Comparison of ENCODE assay signal across 9 cellular contexts in genomic region chr5:43315262-43315661, GRCh38. TPM values are rescaled to one million over a fixed set of nuclear protein-coding genes. Genes with fewer than 3 reads are reported as not detected.
DNase-seq lines count a peak whose midpoint lies in the region; ATAC-seq and TF ChIP-seq lines count a peak whose summit lies in the region.
"Had no signal": no experiment of that assay in that cellular context is flagged by ENCODE, and none has a peak within 500 bp of the region (broad histone marks: within the 10 kb centered on the region; RNA-seq: fewer than 3 reads in every experiment).

No MANE protein-coding gene starts in this region.

- peak; percentile 7 for ATAC-seq in PC-3
- ATAC-seq in GM19351 (IDR thresholded peaks at IDR 0.05; ENCODE audit: unreplicated experiment): no peak
- ATAC-seq in HG02973 (IDR thresholded peaks at IDR 0.05; ENCODE audit: unreplicated experiment): no peak

- H2BK5ac ChIP-seq in neuronal stem cell (ENCODE audit: low read length): no peak overlapping the region

- H2BK120ac ChIP-seq in neuronal stem cell (ENCODE audit: low read depth, low read length): no peak overlapping the region

- H2AFZ ChIP-seq in PC-3 (ENCODE audit: low read length) (peak overlapping the region; percentile 38), neuronal stem cell (ENCODE audit: low read length) (no peak overlapping the region)

- H2BK15ac ChIP-seq in neuronal stem cell (ENCODE audit: low read length): no peak overlapping the region

- peaks cover 19% of the 10 kb centered on the region for H4K20me1 ChIP-seq in PC-3 (ENCODE audit: low read length)

- no peaks in the 10 kb centered on the region for H3K9me2 ChIP-seq in PC-3 (replicated peaks; ENCODE audit: low read length)

- H3K23ac ChIP-seq in neuronal stem cell (ENCODE audit: low read depth, low read length, poor library complexity): no peak overlapping the region

- no CpG with 5 or more reads among the region's 8 CpGs for WGBS in neuronal stem cell (ENCODE audit: extremely low coverage in 2 of 2, insufficient read length in 2 of 2, insufficient replicate concordance in 1 of 2), 2 donors

- POLR2A ChIA-PET in PC-3 (lab: Charles Lee; ENCODE audit: unreplicated experiment): no interaction called here

- H3K4me1 ChIP-seq in PC-3 (ENCODE audit: insufficient read depth, low read length) (peaks cover 52% of the 10 kb centered on the region), neuronal stem cell (ENCODE audit: control insufficient read depth in 2 of 2, insufficient read depth in 1 of 2, low read depth in 1 of 2, low read length in 2 of 2) (peaks cover 4 to 12% of the 10 kb centered on the region in 2 donors)

- no peak overlapping the region for H4K8ac ChIP-seq in neuronal stem cell (ENCODE audit: low read depth, low read length)

- peak overlapping the region; percentile 54 for H3K4me2 ChIP-seq in PC-3 (ENCODE audit: low read length)
- H3K4me2 ChIP-seq in neuronal stem cell (ENCODE audit: insufficient read depth, low read length, poor library complexity, severe bottlenecking): no peak overlapping the region

- peaks cover 30% of the 10 kb centered on the region for H3K79me2 ChIP-seq in PC-3 (ENCODE audit: low read length)

- H3K4me3 ChIP-seq in GM12865 (ENCODE audit: low read depth, low read length) (no peak overlapping the region), PC-3 (ENCODE audit: low read length) (peak overlapping the region; percentile 31), neuronal stem cell (ENCODE audit: low read length in 2 of 2) (no peak overlapping the region)

- H3K9me3 ChIP-seq in PC-3 (ENCODE audit: low read length): no peaks in the 10 kb centered on the region
- H3K9me3 ChIP-seq in neuronal stem cell (replicated peaks in 1 of 2; ENCODE audit: control insufficient read depth in 2 of 2, insufficient read depth in 1 of 2, low read depth in 1 of 2, low read length in 2 of 2): no peaks in the 10 kb centered on the region

- no peak overlapping the region for H2AK5ac ChIP-seq in neuronal stem cell (ENCODE audit: low read depth, low read length)

- H3K4ac ChIP-seq in neuronal stem cell (ENCODE audit: low read length): no peak overlapping the region

- no peak overlapping the region for H2BK12ac ChIP-seq in neuronal stem cell (ENCODE audit: low read length)

- H3K79me1 ChIP-seq in neuronal stem cell (ENCODE audit: low read depth, low read length): no peaks in the 10 kb centered on the region

- no TSS peak for BruUV-seq in PC-3 (replicated peaks; lab: Mats Ljungman, UMichigan)

- H3K27me3 ChIP-seq in PC-3 (ENCODE audit: low read length) (no peaks in the 10 kb centered on the region), neuronal stem cell (ENCODE audit: control insufficient read depth in 3 of 3, insufficient read depth in 3 of 3, low read depth in 1 of 3, low read length in 3 of 3) (no peaks in the 10 kb centered on the region)

- H3F3A ChIP-seq in PC-3 (ENCODE audit: low read length, unreplicated experiment): peaks cover 17% of the 10 kb centered on the region

- intact Hi-C loops in PC-3 (cut with micrococcal nuclease): no loop called here

- H4K91ac ChIP-seq in neuronal stem cell (ENCODE audit: low read depth, low read length, poor library complexity): no peak overlapping the region

- no peak overlapping the region for H3K14ac ChIP-seq in neuronal stem cell (ENCODE audit: low read length)

- DNase-seq in GM12865 (ENCODE audit: low read depth): peak; percentile 18
- peak; percentile 98 for DNase-seq in PC-3
- DNase-seq in astrocyte of the hippocampus (ENCODE audit: low read depth, low spot score): peak; percentile 35
- no peak for DNase-seq in neuronal stem cell (ENCODE audit: low spot score)
- no peak for DNase-seq in NAMALWA (ENCODE audit: low spot score)
- DNase-seq in GF-D8 (lab: John Stamatoyannopoulos, UW): no peak
- DNase-seq: Right ventricle myocardium superior had no signal

- CTCF ChIA-PET in PC-3 (lab: Charles Lee): interaction anchor here (1.0 kb wide), 1 partner anchor 75 kb away, joined by 4 read pairs; no protein-coding TSS in a partner anchor

- H3K27ac ChIP-seq in PC-3 (ENCODE audit: low read length) (peak overlapping the region; percentile 89), neuronal stem cell (replicated peaks; ENCODE audit: low read length) (no peak overlapping the region)

- no peak for TF ChIP-seq CTCF in GM12865 (IDR thresholded peaks at IDR 0.05; ENCODE audit: insufficient read depth, low read depth, low read length, missing control alignments)
- TF ChIP-seq CTCF in PC-3 (conservative IDR thresholded peaks at IDR 0.05; ENCODE audit: low read depth, low read length): no peak

- H3K36me3 ChIP-seq in PC-3 (ENCODE audit: low read depth, low read length) (no peaks in the 10 kb centered on the region), neuronal stem cell (replicated peaks in 1 of 2; ENCODE audit: control insufficient read depth in 2 of 2, insufficient read depth in 2 of 2, low read length in 2 of 2) (peaks cover 5 to 22% of the 10 kb centered on the region in 2 donors)

- H3K9ac ChIP-seq in PC-3 (ENCODE audit: low read length): peak overlapping the region; percentile 62
- H3K9ac ChIP-seq in neuronal stem cell (ENCODE audit: low read depth, low read length, poor library complexity): no peak overlapping the region

- peak overlapping the region; percentile 42 for H3K18ac ChIP-seq in neuronal stem cell (ENCODE audit: low read length)

RNA-seq across cellular contexts. Expression of gene HMGCS1, which starts 2.0 kb away (rescaled TPM):
- 31.4 and 39.7 TPM in 2 replicates for total RNA-seq in PC-3 (2014; rRNA removed)
- 390 TPM for polyA plus RNA-seq in neuronal stem cell (2013, experiment 1 of 2)
- 388 TPM for polyA plus RNA-seq in neuronal stem cell (2013, experiment 2 of 2)

Comparison
In these comparisons a context has a peak if more than half of its experiments do, and no peak if none do; other contexts are left out.
1. DNase-seq: peak in GM12865 (single experiment), PC-3 (single experiment) and astrocyte of the hippocampus (single experiment); none in neuronal stem cell (single experiment), NAMALWA (single experiment) and GF-D8 (single experiment).